8 cellular contexts compared by ENCODE assay signal in genomic region chr14:20632448-20632830, GRCh38. TPM values are rescaled to one million over a fixed set of nuclear protein-coding genes. Genes with fewer than 3 reads are reported as not detected.
DNase-seq lines count a peak whose midpoint lies in the region; ATAC-seq and TF ChIP-seq lines count a peak whose summit lies in the region.

No MANE protein-coding gene starts in this region.

- H3K36me3 Mint-ChIP-seq in dendritic cell treated with granulocyte-macrophage colony-stimulating factor and Interleukin-4, amounts not matched to agents 40 ng/mL and 50 ng/mL, for 4 days (ENCODE audit: low read depth): no peaks in the 10 kb centered on the region

- H3K27me3 Mint-ChIP-seq in dendritic cell treated with granulocyte-macrophage colony-stimulating factor and Interleukin-4, amounts not matched to agents 40 ng/mL and 50 ng/mL, for 4 days: peaks cover 83% of the 10 kb centered on the region

- intact Hi-C loops in dendritic cell treated with granulocyte-macrophage colony-stimulating factor and Interleukin-4, amounts not matched to agents 40 ng/mL and 50 ng/mL, for 4 days (cut with micrococcal nuclease): no loop called here

- no peaks in the 10 kb centered on the region for H3K27me3 ChIP-seq in Karpas-422 (ENCODE audit: low read length)
- H3K27me3 ChIP-seq in osteoblast (ENCODE audit: insufficient read depth, low read length): peaks cover 23% of the 10 kb centered on the region

- H3K36me3 ChIP-seq in Karpas-422 (ENCODE audit: insufficient read depth, low read length) (no peaks in the 10 kb centered on the region), osteoblast (ENCODE audit: insufficient read depth, low read length) (no peaks in the 10 kb centered on the region)

- H3K27ac Mint-ChIP-seq in dendritic cell treated with granulocyte-macrophage colony-stimulating factor and Interleukin-4, amounts not matched to agents 40 ng/mL and 50 ng/mL, for 4 days: no peak overlapping the region

- peaks cover 37% of the 10 kb centered on the region for H3K4me1 Mint-ChIP-seq in dendritic cell treated with granulocyte-macrophage colony-stimulating factor and Interleukin-4, amounts not matched to agents 40 ng/mL and 50 ng/mL, for 4 days (ENCODE audit: low read depth)

- H3K4me1 ChIP-seq in Karpas-422 (ENCODE audit: low read length): peaks cover 11% of the 10 kb centered on the region
- H3K4me1 ChIP-seq in osteoblast (ENCODE audit: insufficient read depth, low read length): peaks cover 29% of the 10 kb centered on the region

- POLR2A ChIA-PET in AG04449 (lab: Yijun Ruan, JAX): no interaction called here

- H4K20me1 ChIP-seq in Karpas-422 (ENCODE audit: insufficient read depth, low read depth, low read length) (no peaks in the 10 kb centered on the region), osteoblast (ENCODE audit: insufficient read depth, low read length) (no peaks in the 10 kb centered on the region)

- no peak for TF ChIP-seq CTCF in AG04449 (IDR thresholded peaks at IDR 0.05; ENCODE audit: insufficient read depth, low read length, missing control alignments)
- TF ChIP-seq CTCF in osteoblast (IDR thresholded peaks at IDR 0.05; ENCODE audit: extremely low read depth, low read depth, low read length): no peak

- H3K9ac ChIP-seq in Karpas-422 (ENCODE audit: low read length): no peak overlapping the region

- H3K9me3 ChIP-seq in Karpas-422 (ENCODE audit: low read length) (no peaks in the 10 kb centered on the region), osteoblast (ENCODE audit: low read depth, low read length) (no peaks in the 10 kb centered on the region)

- peak overlapping the region; percentile 6 for H3K4me2 ChIP-seq in Karpas-422 (ENCODE audit: low read depth, low read length, poor library complexity, severe bottlenecking)
- peak overlapping the region; percentile 82 for H3K4me2 ChIP-seq in osteoblast (ENCODE audit: insufficient read depth, low read length)

- peaks cover 8% of the 10 kb centered on the region for H3K9me3 Mint-ChIP-seq in dendritic cell treated with granulocyte-macrophage colony-stimulating factor and Interleukin-4, amounts not matched to agents 40 ng/mL and 50 ng/mL, for 4 days

- H3K27ac ChIP-seq in Karpas-422 (ENCODE audit: low read length): no peak overlapping the region
- no peak overlapping the region for H3K27ac ChIP-seq in osteoblast (ENCODE audit: low read depth, low read length)

- H2AFZ ChIP-seq in Karpas-422 (ENCODE audit: low read length): no peak overlapping the region
- H2AFZ ChIP-seq in osteoblast (ENCODE audit: low read length): no peak overlapping the region

- no peak for DNase-seq in AG04449 (ENCODE audit: low read depth, low spot score)
- no peak for DNase-seq in Karpas-422
- no peak for DNase-seq in osteoblast (ENCODE audit: insufficient read length, low spot score, missing footprints)
- no peak for DNase-seq in AG08395 (ENCODE audit: low spot score)

- no peaks in the 10 kb centered on the region for H3K9me2 ChIP-seq in Karpas-422 (replicated peaks; ENCODE audit: insufficient read depth, low read length)

- CTCF ChIA-PET in AG04449 (lab: Yijun Ruan, JAX): interaction anchor here (1.0 to 3.6 kb wide), 3 partner anchors 18 to 59 kb away, joined by 5 to 15 read pairs (median 9); no protein-coding TSS in a partner anchor

- H3K79me2 ChIP-seq in Karpas-422 (ENCODE audit: low read length) (no peaks in the 10 kb centered on the region), osteoblast (ENCODE audit: insufficient read depth, low read length) (no peaks in the 10 kb centered on the region)

- H3K4me3 ChIP-seq in AG04449 (ENCODE audit: low read depth, low read length) (peak overlapping the region; percentile 57), Karpas-422 (ENCODE audit: low read length) (no peak overlapping the region), osteoblast (ENCODE audit: insufficient read depth, low read length) (peak overlapping the region; percentile 42)

- peak; percentile 22 for ATAC-seq in GM19035 (IDR thresholded peaks at IDR 0.05; ENCODE audit: unreplicated experiment)
- ATAC-seq in HG03520 (IDR thresholded peaks at IDR 0.05; ENCODE audit: unreplicated experiment): no peak
- ATAC-seq in GM21360 (IDR thresholded peaks at IDR 0.05; ENCODE audit: unreplicated experiment): no peak

- H3K4me3 Mint-ChIP-seq in dendritic cell treated with granulocyte-macrophage colony-stimulating factor and Interleukin-4, amounts not matched to agents 40 ng/mL and 50 ng/mL, for 4 days: peak overlapping the region; percentile 17

RNA-seq across cellular contexts. Expression of gene OR6S1, which starts 9.1 kb away (rescaled TPM):
- total RNA-seq in Karpas-422 (2014; rRNA removed; shearing (Covaris generic); ENCODE audit: low replicate concordance): not detected in 2 replicates
- not detected in 2 replicates for total RNA-seq in osteoblast

RNA-seq across cellular contexts. Expression of gene RNASE12, which starts 41.3 kb away (rescaled TPM):
- total RNA-seq in Karpas-422 (2014; rRNA removed; shearing (Covaris generic); ENCODE audit: low replicate concordance): not detected in 2 replicates
- total RNA-seq in osteoblast: not detected in 2 replicates

RNA-seq across cellular contexts. Expression of gene RNASE11, which starts 44.6 kb away (rescaled TPM):
- total RNA-seq in Karpas-422 (2014; rRNA removed; shearing (Covaris generic); ENCODE audit: low replicate concordance): not detected in 2 replicates
- not detected in 2 replicates for total RNA-seq in osteoblast

RNA-seq across cellular contexts. Expression of gene RNASE4, which starts 51.9 kb away (rescaled TPM):
- total RNA-seq in Karpas-422 (2014; rRNA removed; shearing (Covaris generic); ENCODE audit: low replicate concordance): 0.48 and 0.54 TPM in 2 replicates
- 18.1 and 24.2 TPM in 2 replicates for total RNA-seq in osteoblast

RNA-seq across cellular contexts. Expression of gene ANG, which starts 56.1 kb away (rescaled TPM):
- total RNA-seq in Karpas-422 (2014; rRNA removed; shearing (Covaris generic); ENCODE audit: low replicate concordance): 0.32 and 1.9 TPM in 2 replicates
- 7.2 and 8.3 TPM in 2 replicates for total RNA-seq in osteoblast
